Comparison of ENCODE assay signal across 18 cellular contexts in the genomic region with DNA sequence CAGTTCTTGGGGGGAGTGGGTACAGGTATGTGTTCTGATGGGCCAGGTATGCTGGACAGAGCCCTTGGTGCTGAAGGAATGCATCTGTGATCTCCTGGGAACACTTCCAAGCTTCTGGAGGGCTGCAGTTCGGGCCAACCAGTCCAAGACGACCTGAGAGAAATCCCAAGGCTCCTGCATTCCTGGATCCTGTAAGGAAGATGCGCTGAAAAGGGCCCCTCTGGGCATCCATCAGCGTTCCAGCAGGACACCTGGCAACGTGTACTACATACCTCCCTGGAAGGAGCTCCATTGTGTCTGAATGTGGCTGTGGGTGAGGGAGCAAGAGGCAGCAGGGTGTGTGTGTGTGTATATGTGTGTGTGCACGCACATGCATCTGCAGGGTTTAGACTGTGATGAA.
DNase-seq lines count a peak whose midpoint lies in the region; ATAC-seq lines count a peak whose summit lies in the region.
"Had no signal": no experiment of that assay in that cellular context is flagged by ENCODE, and none has a peak within 500 bp of the region (broad histone marks: within the 10 kb centered on the region; RNA-seq: fewer than 3 reads in every experiment).

No MANE protein-coding gene starts in this region.

- no peaks in the 10 kb centered on the region for H3K27me3 ChIP-seq in mesendoderm (ENCODE audit: insufficient read depth, low read length, poor library complexity)
- H3K27me3 ChIP-seq: BLaER1 treated with 17β-estradiol and CSF1 and Interleukin-3, amounts not matched to agents 10 nM and 100 nM had no signal

- no peak overlapping the region for H2BK120ac ChIP-seq in mesendoderm (ENCODE audit: low read depth, low read length)

- H3K4me1 Mint-ChIP-seq in stimulated activated effector memory CD8-positive, alpha-beta T cell treated with anti-CD3 and anti-CD28 coated beads, Interleukin-12 subunit alpha, Interleukin-12 subunit beta, amount 100 ng/mL, for 72 hours = no peaks in the 10 kb centered on the region
- H3K4me1 Mint-ChIP-seq: B cell had no signal

- no peak overlapping the region for H2BK15ac ChIP-seq in mesendoderm (replicated peaks; ENCODE audit: low read depth)

- DNase-seq in ELF-1 (ENCODE audit: low read depth, low spot score) = peak; percentile 81
- DNase-seq in mesendoderm = peak; percentile 29
- no peak for DNase-seq in stimulated activated effector memory CD8-positive, alpha-beta T cell treated with anti-CD3 and anti-CD28 coated beads, Interleukin-12 subunit alpha, Interleukin-12 subunit beta, amount 100 ng/mL, for 72 hours (ENCODE audit: low spot score in 2 of 2)
- DNase-seq in hypothalamus (lab: John Stamatoyannopoulos, UW) = no peak
- DNase-seq: AML-193; Caco-2; Calu3; CD4-positive, alpha-beta T cell; CD8-positive, alpha-beta T cell; DMS79 treated with DMSO at 0.1 percent for 48 hours; GDM1 had no signal

- no peak overlapping the region for H3K4me2 ChIP-seq in mesendoderm (ENCODE audit: low read length)
- H3K4me2 ChIP-seq: A549 had no signal

- H3K9me3 Mint-ChIP-seq in stimulated activated effector memory CD8-positive, alpha-beta T cell treated with anti-CD3 and anti-CD28 coated beads, Interleukin-12 subunit alpha, Interleukin-12 subunit beta, amount 100 ng/mL, for 72 hours = no peaks in the 10 kb centered on the region
- H3K9me3 Mint-ChIP-seq: CD4-positive, alpha-beta T cell; CD8-positive, alpha-beta T cell had no signal

- H3K4me3 ChIP-seq in mesendoderm (ENCODE audit: low read length) = no peak overlapping the region
- H3K4me3 ChIP-seq: A549; BLaER1 treated with 17β-estradiol and CSF1 and Interleukin-3, amounts not matched to agents 10 nM and 100 nM; GM12878 had no signal

- no peaks in the 10 kb centered on the region for H3K79me1 ChIP-seq in mesendoderm (ENCODE audit: low read length)

- no peak overlapping the region for H3K23ac ChIP-seq in mesendoderm (ENCODE audit: low read length)

- no peak overlapping the region for H4K8ac ChIP-seq in mesendoderm (ENCODE audit: low read depth, low read length)

- no peak overlapping the region for H4K5ac ChIP-seq in mesendoderm (ENCODE audit: low read length)

- peak; percentile 21 for ATAC-seq in stimulated activated effector memory CD8-positive, alpha-beta T cell treated with anti-CD3 and anti-CD28 coated beads, Interleukin-12 subunit alpha, Interleukin-12 subunit beta, amount 100 ng/mL, for 72 hours
- no peak for ATAC-seq in GM18870 (IDR thresholded peaks at IDR 0.05; ENCODE audit: unreplicated experiment)
- ATAC-seq: A549; CD8-positive, alpha-beta T cell; GM12878 had no signal

- H3K27ac Mint-ChIP-seq in stimulated activated effector memory CD8-positive, alpha-beta T cell treated with anti-CD3 and anti-CD28 coated beads, Interleukin-12 subunit alpha, Interleukin-12 subunit beta, amount 100 ng/mL, for 72 hours = no peak overlapping the region
- H3K27ac Mint-ChIP-seq: B cell; CD4-positive, alpha-beta T cell; CD8-positive, alpha-beta T cell had no signal

- no peak overlapping the region for H3K56ac ChIP-seq in mesendoderm (ENCODE audit: low read length)

- no peaks in the 10 kb centered on the region for H3K4me1 ChIP-seq in mesendoderm (ENCODE audit: control insufficient read depth, low read depth, low read length)
- H3K4me1 ChIP-seq: A549, Caco-2 had no signal

- no peak overlapping the region for H2AK5ac ChIP-seq in mesendoderm (ENCODE audit: low read length)

- no peak overlapping the region for H2BK5ac ChIP-seq in mesendoderm (ENCODE audit: low read length)

- H3K18ac ChIP-seq in mesendoderm (ENCODE audit: low read length) = no peak overlapping the region

- no peak overlapping the region for H3K9ac ChIP-seq in mesendoderm (ENCODE audit: low read length)
- H3K9ac ChIP-seq: BLaER1 treated with 17β-estradiol and CSF1 and Interleukin-3, amounts not matched to agents 10 nM and 100 nM had no signal

- no peak overlapping the region for H3K4me3 Mint-ChIP-seq in stimulated activated effector memory CD8-positive, alpha-beta T cell treated with anti-CD3 and anti-CD28 coated beads, Interleukin-12 subunit alpha, Interleukin-12 subunit beta, amount 100 ng/mL, for 72 hours
- H3K4me3 Mint-ChIP-seq: B cell; CD4-positive, alpha-beta T cell; CD8-positive, alpha-beta T cell had no signal

- no peak overlapping the region for H3K4ac ChIP-seq in mesendoderm (ENCODE audit: low read depth, low read length)

- H3K36me3 ChIP-seq in mesendoderm (ENCODE audit: control insufficient read depth, insufficient read depth, low read length) = no peaks in the 10 kb centered on the region
- H3K36me3 ChIP-seq: BLaER1 treated with 17β-estradiol and CSF1 and Interleukin-3, amounts not matched to agents 10 nM and 100 nM had no signal

- no CpG with 5 or more reads among the region's 6 CpGs for WGBS in mesendoderm (ENCODE audit: extremely low coverage, insufficient coverage, low lambda C conversion rate)

- no peak overlapping the region for H3K27ac ChIP-seq in mesendoderm (ENCODE audit: low read depth, low read length)
- H3K27ac ChIP-seq: 22Rv1; A549; BLaER1 treated with 17β-estradiol and CSF1 and Interleukin-3, amounts not matched to agents 10 nM and 100 nM; C4-2B had no signal

- no peaks in the 10 kb centered on the region for H3K79me2 ChIP-seq in mesendoderm (ENCODE audit: control insufficient read depth, insufficient read depth, low read length)

- no peaks in the 10 kb centered on the region for H3K36me3 Mint-ChIP-seq in stimulated activated effector memory CD8-positive, alpha-beta T cell treated with anti-CD3 and anti-CD28 coated beads, Interleukin-12 subunit alpha, Interleukin-12 subunit beta, amount 100 ng/mL, for 72 hours
- H3K36me3 Mint-ChIP-seq: CD8-positive, alpha-beta T cell had no signal

Comparison
In these comparisons a context has a peak if more than half of its experiments do, and no peak if none do; other contexts are left out.
1. DNase-seq: peak in ELF-1 (single experiment) and mesendoderm (single experiment); none in stimulated activated effector memory CD8-positive, alpha-beta T cell treated with anti-CD3 and anti-CD28 coated beads, Interleukin-12 subunit alpha, Interleukin-12 subunit beta, amount 100 ng/mL, for 72 hours (0 of 2) and hypothalamus (0 of 51).